ENCODE assay signal across 28 cellular contexts in the genomic region with DNA sequence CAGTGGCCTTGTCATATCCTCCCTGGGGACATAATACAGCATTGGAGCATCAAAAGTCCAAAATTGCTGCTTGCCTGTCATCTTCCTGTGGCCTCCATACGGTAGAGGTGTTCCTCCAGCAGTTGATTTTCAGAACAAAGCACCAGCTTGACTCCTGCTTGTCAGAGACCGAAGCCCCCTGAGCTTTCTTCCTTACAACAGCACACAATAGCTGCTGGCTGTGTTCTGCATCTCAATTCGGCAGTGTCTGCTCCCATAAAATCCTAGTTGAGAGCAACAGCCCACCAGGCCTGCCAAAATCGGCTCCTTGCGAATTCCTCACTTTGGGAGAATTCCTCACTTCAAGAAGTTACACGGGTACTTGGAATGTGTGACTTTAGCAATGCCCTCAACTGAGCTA.
"Had no signal": no experiment of that assay in that cellular context is flagged by ENCODE, and none has a peak within 500 bp of the region (broad histone marks: within the 10 kb centered on the region; RNA-seq: fewer than 3 reads in every experiment).

No MANE protein-coding gene starts in this region.

- H3K27me3 ChIP-seq: colonic mucosa, esophagus muscularis mucosa, foreskin keratinocyte, gastroesophageal sphincter, left lung, right atrium auricular region, suprapubic skin, transverse colon, vagina had no signal

- H3K36me3 ChIP-seq: colonic mucosa, esophagus muscularis mucosa, gastroesophageal sphincter, heart right ventricle, left lung, right atrium auricular region, suprapubic skin, transverse colon, vagina had no signal

- H3K9ac ChIP-seq: parathyroid adenoma had no signal

- H3K9me3 Mint-ChIP-seq: stimulated activated naive CD8-positive, alpha-beta T cell treated with anti-CD3 and anti-CD28 coated beads, Interleukin-15, amount 100 ng/mL, for 72 hours had no signal

- ATAC-seq: foreskin keratinocyte; gastroesophageal sphincter; heart right ventricle; left lung; naive thymus-derived CD4-positive, alpha-beta T cell; sciatic nerve; stimulated activated naive CD8-positive, alpha-beta T cell treated with anti-CD3 and anti-CD28 coated beads, Interleukin-15, amount 100 ng/mL, for 72 hours had no signal

- H3K4me2 ChIP-seq: smooth muscle cell had no signal

- H3K4me3 ChIP-seq: colonic mucosa, esophagus muscularis mucosa, gastroesophageal sphincter, heart right ventricle, left lung, right atrium auricular region, smooth muscle cell, suprapubic skin, transverse colon, vagina had no signal

- H3K27ac Mint-ChIP-seq: dendritic cell treated with granulocyte-macrophage colony-stimulating factor and Interleukin-4, amounts not matched to agents 40 ng/mL and 50 ng/mL, for 4 days; immature natural killer cell; naive thymus-derived CD4-positive, alpha-beta T cell; progenitor cell of endocrine pancreas; stimulated activated naive CD8-positive, alpha-beta T cell treated with anti-CD3 and anti-CD28 coated beads, Interleukin-15, amount 100 ng/mL, for 72 hours had no signal

- H3K27me3 Mint-ChIP-seq: dendritic cell treated with granulocyte-macrophage colony-stimulating factor and Interleukin-4, amounts not matched to agents 40 ng/mL and 50 ng/mL, for 4 days; naive thymus-derived CD4-positive, alpha-beta T cell; progenitor cell of endocrine pancreas; stimulated activated naive CD8-positive, alpha-beta T cell treated with anti-CD3 and anti-CD28 coated beads, Interleukin-15, amount 100 ng/mL, for 72 hours had no signal

- H3K4me1 Mint-ChIP-seq: immature natural killer cell; naive thymus-derived CD4-positive, alpha-beta T cell; stimulated activated naive CD8-positive, alpha-beta T cell treated with anti-CD3 and anti-CD28 coated beads, Interleukin-15, amount 100 ng/mL, for 72 hours had no signal

- H3K27ac ChIP-seq: colonic mucosa, esophagus muscularis mucosa, foreskin keratinocyte, gastroesophageal sphincter, heart right ventricle, left lung, parathyroid adenoma, right atrium auricular region, suprapubic skin, transverse colon, vagina had no signal

- DNase-seq: colonic mucosa; effector CD8-positive, alpha-beta T cell; foreskin keratinocyte; glutamatergic neuron; heart right ventricle; hippocampal formation; immature natural killer cell; left lung; mesenchymal stem cell; midbrain; naive thymus-derived CD4-positive, alpha-beta T cell; stimulated activated CD4-positive, alpha-beta T cell treated with anti-CD3 and anti-CD28 coated beads, Interleukin-12 subunit alpha, Interleukin-12 subunit beta, amount 100 ng/mL, for 4 hours; stimulated activated CD4-positive, alpha-beta T cell treated with anti-CD3 and anti-CD28 coated beads, Interleukin-1b, Interleukin-23, amount 100 ng/mL, for 48 hours; stimulated activated CD4-positive, alpha-beta T cell treated with anti-CD3 and anti-CD28 coated beads, Interleukin-4, amount 100 ng/mL, for 1 hour; stimulated activated CD8-positive, alpha-beta memory T cell treated with anti-CD3 and anti-CD28 coated beads, Interleukin-4, amount 100 ng/mL, for 48 hours; stimulated activated naive CD4-positive, alpha-beta T cell; stimulated activated naive CD8-positive, alpha-beta T cell treated with anti-CD3 and anti-CD28 coated beads, Interleukin-15, amount 100 ng/mL, for 72 hours; transverse colon had no signal

- H3K9me3 ChIP-seq: colonic mucosa, right atrium auricular region, suprapubic skin, transverse colon, vagina had no signal

- H3K4me3 Mint-ChIP-seq: dendritic cell treated with granulocyte-macrophage colony-stimulating factor and Interleukin-4, amounts not matched to agents 40 ng/mL and 50 ng/mL, for 4 days; immature natural killer cell; naive thymus-derived CD4-positive, alpha-beta T cell; stimulated activated naive CD8-positive, alpha-beta T cell treated with anti-CD3 and anti-CD28 coated beads, Interleukin-15, amount 100 ng/mL, for 72 hours had no signal

- H3K79me2 ChIP-seq: parathyroid adenoma had no signal

- H3K36me3 Mint-ChIP-seq: immature natural killer cell; naive thymus-derived CD4-positive, alpha-beta T cell had no signal

- H2AFZ ChIP-seq: parathyroid adenoma had no signal

- H3K4me1 ChIP-seq: colonic mucosa, esophagus muscularis mucosa, foreskin keratinocyte, gastroesophageal sphincter, heart right ventricle, left lung, parathyroid adenoma, right atrium auricular region, suprapubic skin, transverse colon, vagina had no signal
